In genomic region chr4:85555210-85555609, GRCh38 we compare ENCODE assay signal across 1 cellular context.
TF ChIP-seq lines count a peak whose summit lies in the region.

No MANE protein-coding gene starts in this region.

TF ChIP-seq in K562, 482 proteins besides CTCF, POLR2A, EP300 and RAD21:
- TF ChIP-seq PRDM10 (IDR thresholded peaks at IDR 0.05; ENCODE audit: partially characterized antibody) (no peak), TEAD4 (IDR thresholded peaks at IDR 0.05; ENCODE audit: low read length) (no peak), TEAD4 (CRISPR knock-in tag; IDR thresholded peaks at IDR 0.05; ENCODE audit: borderline replicate concordance) (no peak), MECOM (CRISPR knock-in tag; IDR thresholded peaks at IDR 0.05) (no peak), ZNF655 (CRISPR knock-in tag; IDR thresholded peaks at IDR 0.05) (no peak), ARHGAP35 (IDR thresholded peaks at IDR 0.05; ENCODE audit: partially characterized antibody) (no peak), L3MBTL2 (IDR thresholded peaks at IDR 0.05) (no peak; the same call in 1 of the 2 replicates), C11orf30 (IDR thresholded peaks at IDR 0.05; ENCODE audit: low read depth) (no peak), ZNF274 (IDR thresholded peaks at IDR 0.05; ENCODE audit: borderline replicate concordance, low read depth, low read length) (no peak), POLR2AphosphoS2 (IDR thresholded peaks at IDR 0.05; ENCODE audit: low read length) (no peak), RBBP5 (IDR thresholded peaks at IDR 0.05; ENCODE audit: borderline replicate concordance, insufficient read depth, low read length, poor library complexity, severe bottlenecking) (no peak), SMARCA5 (IDR thresholded peaks at IDR 0.05) (no peak), MEIS2 (IDR thresholded peaks at IDR 0.05; ENCODE audit: partially characterized antibody) (no peak)
